12 cellular contexts compared by ENCODE assay signal in the genomic region with DNA sequence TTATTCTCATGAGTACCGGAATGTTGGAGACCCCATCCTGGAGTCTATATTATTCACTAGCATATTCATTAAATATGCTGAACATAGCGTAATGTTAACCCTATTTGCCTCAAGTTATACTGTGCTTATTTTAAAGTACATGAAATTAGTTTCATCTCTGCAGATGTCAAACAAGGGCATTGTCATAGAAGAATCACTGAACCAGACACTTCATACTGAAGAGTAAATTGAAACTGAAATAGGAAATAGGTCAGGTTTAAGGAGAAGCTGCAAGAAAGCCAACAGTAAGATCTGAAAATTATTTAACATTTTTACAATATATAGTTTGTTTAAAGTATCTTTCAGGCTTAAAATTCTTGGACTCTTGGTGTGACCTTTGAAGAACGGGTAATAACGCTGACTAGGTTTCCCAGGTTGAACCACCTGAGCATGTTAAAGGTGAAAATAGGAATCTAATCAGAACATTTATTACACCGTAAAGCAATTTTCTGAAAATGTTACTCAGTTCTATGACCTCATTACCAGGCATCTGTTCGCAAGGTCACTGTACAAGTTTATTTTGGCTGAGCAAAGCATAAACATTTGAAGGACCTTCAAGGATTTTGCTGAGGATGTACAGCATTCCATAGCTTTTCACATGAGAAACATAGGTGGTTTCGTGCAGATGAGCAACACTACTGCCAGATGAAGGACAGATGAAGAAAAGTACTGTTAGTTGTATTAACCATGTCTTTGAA.
DNase-seq lines count a peak whose midpoint lies in the region; ATAC-seq and TF ChIP-seq lines count a peak whose summit lies in the region.
"Had no signal": no experiment of that assay in that cellular context is flagged by ENCODE, and none has a peak within 500 bp of the region (broad histone marks: within the 10 kb centered on the region; RNA-seq: fewer than 3 reads in every experiment).

No MANE protein-coding gene starts in this region.

- peaks cover 3% of the 10 kb centered on the region for H3K4me1 Mint-ChIP-seq in activated T-helper 2 cell treated with anti-CD3 and anti-CD28 coated beads, Interferon-gamma antibody, Interleukin-2, Interleukin-4, amounts not matched to agents 10 μg/mL and 5 μg/mL and 100 μg/mL, durations not matched to agents 14 hours and 24 hours and 36 hours (ENCODE audit: low read depth)

- ATAC-seq in GM21528 (IDR thresholded peaks at IDR 0.05; ENCODE audit: low FRiP score, unreplicated experiment), result peak; percentile 69
- ATAC-seq in HG03442 (IDR thresholded peaks at IDR 0.05; ENCODE audit: unreplicated experiment), result peak; percentile 77
- ATAC-seq: CD8-positive, alpha-beta T cell; HepG2 had no signal

- in situ Hi-C loops in GM13977 (cut with MboI; ENCODE audit: low pct_unique_long_range_greater_than_20kb, low sequenced_read_pairs, unreplicated experiment), result no loop called here

- peak; percentile 51 for DNase-seq in GM13977 (ENCODE audit: low spot score)
- peak; percentile 44 for DNase-seq in germinal center (ENCODE audit: low spot score)
- DNase-seq in activated T-helper 2 cell treated with anti-CD3 and anti-CD28 coated beads, Interferon-gamma antibody, Interleukin-2, Interleukin-4, amounts not matched to agents 10 μg/mL and 5 μg/mL and 100 μg/mL, durations not matched to agents 14 hours and 24 hours and 36 hours (ENCODE audit: low spot score), result no peak
- DNase-seq in activated CD4-positive, alpha-beta T cell treated with anti-CD3 and anti-CD28 coated beads, Interleukin-2, amount 50 U/mL, for 1 hour, result no peak
- no peak for DNase-seq in stimulated activated CD4-positive, alpha-beta T cell treated with anti-CD3 and anti-CD28 coated beads, Interleukin-2, amount 100 ng/mL, for 24 hours
- DNase-seq in H4 (ENCODE audit: low spot score), result no peak
- DNase-seq: activated T-cell treated with anti-CD3 and anti-CD28 coated beads for 4 hours; CD8-positive, alpha-beta T cell had no signal

- H3K27ac Mint-ChIP-seq in activated T-helper 2 cell treated with anti-CD3 and anti-CD28 coated beads, Interferon-gamma antibody, Interleukin-2, Interleukin-4, amounts not matched to agents 10 μg/mL and 5 μg/mL and 100 μg/mL, durations not matched to agents 14 hours and 24 hours and 36 hours, result no peak overlapping the region
- H3K27ac Mint-ChIP-seq: CD8-positive, alpha-beta T cell; T-helper 1 cell treated with Interleukin-12 subunit alpha and Interleukin-12 subunit beta and Interleukin-4 antibody, amounts not matched to agents 30 μg/mL and 1 μg/mL, for 36 hours had no signal

- H3K36me3 Mint-ChIP-seq in activated T-helper 2 cell treated with anti-CD3 and anti-CD28 coated beads, Interferon-gamma antibody, Interleukin-2, Interleukin-4, amounts not matched to agents 10 μg/mL and 5 μg/mL and 100 μg/mL, durations not matched to agents 14 hours and 24 hours and 36 hours (ENCODE audit: low read depth), result peaks cover 15% of the 10 kb centered on the region

- no peak overlapping the region for H3K4me3 Mint-ChIP-seq in activated T-helper 2 cell treated with anti-CD3 and anti-CD28 coated beads, Interferon-gamma antibody, Interleukin-2, Interleukin-4, amounts not matched to agents 10 μg/mL and 5 μg/mL and 100 μg/mL, durations not matched to agents 14 hours and 24 hours and 36 hours (ENCODE audit: low read depth)
- H3K4me3 Mint-ChIP-seq: CD8-positive, alpha-beta T cell; T-helper 1 cell treated with Interleukin-12 subunit alpha and Interleukin-12 subunit beta and Interleukin-4 antibody, amounts not matched to agents 30 μg/mL and 1 μg/mL, for 36 hours had no signal

- no peaks in the 10 kb centered on the region for H3K9me3 Mint-ChIP-seq in activated T-helper 2 cell treated with anti-CD3 and anti-CD28 coated beads, Interferon-gamma antibody, Interleukin-2, Interleukin-4, amounts not matched to agents 10 μg/mL and 5 μg/mL and 100 μg/mL, durations not matched to agents 14 hours and 24 hours and 36 hours
- H3K9me3 Mint-ChIP-seq: CD8-positive, alpha-beta T cell; T-helper 1 cell treated with Interleukin-12 subunit alpha and Interleukin-12 subunit beta and Interleukin-4 antibody, amounts not matched to agents 30 μg/mL and 1 μg/mL, for 36 hours had no signal

- H3K27me3 Mint-ChIP-seq in activated T-helper 2 cell treated with anti-CD3 and anti-CD28 coated beads, Interferon-gamma antibody, Interleukin-2, Interleukin-4, amounts not matched to agents 10 μg/mL and 5 μg/mL and 100 μg/mL, durations not matched to agents 14 hours and 24 hours and 36 hours (ENCODE audit: low read depth), result no peaks in the 10 kb centered on the region

- intact Hi-C loops in activated T-helper 2 cell treated with anti-CD3 and anti-CD28 coated beads, Interferon-gamma antibody, Interleukin-2, Interleukin-4, amounts not matched to agents 10 μg/mL and 5 μg/mL and 100 μg/mL, durations not matched to agents 14 hours and 24 hours and 36 hours (cut with micrococcal nuclease), result no loop called here

- TF ChIP-seq CTCF in GM13977 (IDR thresholded peaks at IDR 0.05; ENCODE audit: extremely low read depth, insufficient read depth, missing control alignments), result no peak

Comparison
In these comparisons a context has a peak if more than half of its experiments do, and no peak if none do; other contexts are left out.
1. DNase-seq: peak in GM13977 (single experiment) and germinal center (single experiment); none in activated T-helper 2 cell treated with anti-CD3 and anti-CD28 coated beads, Interferon-gamma antibody, Interleukin-2, Interleukin-4, amounts not matched to agents 10 μg/mL and 5 μg/mL and 100 μg/mL, durations not matched to agents 14 hours and 24 hours and 36 hours (single experiment), activated CD4-positive, alpha-beta T cell treated with anti-CD3 and anti-CD28 coated beads, Interleukin-2, amount 50 U/mL, for 1 hour (single experiment), stimulated activated CD4-positive, alpha-beta T cell treated with anti-CD3 and anti-CD28 coated beads, Interleukin-2, amount 100 ng/mL, for 24 hours (0 of 2) and H4 (single experiment).